ENCODE assay signal across 8 cellular contexts in genomic region chr15:90524018-90524803, GRCh38. TPM values are rescaled to one million over a fixed set of nuclear protein-coding genes. Genes with fewer than 3 reads are reported as not detected.
DNase-seq lines count a peak whose midpoint lies in the region; ATAC-seq lines count a peak whose summit lies in the region.
"Not testable (repeated sequence)": the region's sequence is repeated elsewhere in the genome, so short reads cannot be mapped to it uniquely, and the experiment has no call there.

No MANE protein-coding gene starts in this region.

- not testable (repeated sequence) for H3K4me1 Mint-ChIP-seq in activated T-cell treated with anti-CD3 and anti-CD28 coated beads, Interleukin-2, amount 50 U/mL, for 72 hours (ENCODE audit: low read depth)

- ATAC-seq in GM18873 (IDR thresholded peaks at IDR 0.05; ENCODE audit: low FRiP score, unreplicated experiment) (peak; percentile 52), GM21381 (IDR thresholded peaks at IDR 0.05; ENCODE audit: unreplicated experiment) (peak; percentile 60), HG02571 (IDR thresholded peaks at IDR 0.05; ENCODE audit: unreplicated experiment) (peak; percentile 53), HG03103 (IDR thresholded peaks at IDR 0.05; ENCODE audit: low read depth, unreplicated experiment) (peak; percentile 60)
- ATAC-seq in activated T-cell treated with anti-CD3 and anti-CD28 coated beads, Interleukin-2, amount 50 U/mL, for 72 hours (replicated peaks in 1 of 2): not testable (repeated sequence)

- H3K4me3 Mint-ChIP-seq in activated T-cell treated with anti-CD3 and anti-CD28 coated beads, Interleukin-2, amount 50 U/mL, for 72 hours: not testable (repeated sequence)

- H3K27ac Mint-ChIP-seq in activated T-cell treated with anti-CD3 and anti-CD28 coated beads, Interleukin-2, amount 50 U/mL, for 72 hours: peak overlapping the region; percentile 60

- H3K27me3 Mint-ChIP-seq in activated T-cell treated with anti-CD3 and anti-CD28 coated beads, Interleukin-2, amount 50 U/mL, for 72 hours (ENCODE audit: low read depth): not testable (repeated sequence)

- DNase-seq in EL: peak; percentile 38
- peak; percentile 64 for DNase-seq in M059J (ENCODE audit: low read depth)
- not testable (repeated sequence) for DNase-seq in activated T-cell treated with anti-CD3 and anti-CD28 coated beads, Interleukin-2, amount 50 U/mL, for 72 hours
- DNase-seq in glomerular visceral epithelial cell (ENCODE audit: extremely low spot score): peak; percentile 12

- H3K9me3 Mint-ChIP-seq in activated T-cell treated with anti-CD3 and anti-CD28 coated beads, Interleukin-2, amount 50 U/mL, for 72 hours: not testable (repeated sequence)

- not testable (repeated sequence) for H3K36me3 Mint-ChIP-seq in activated T-cell treated with anti-CD3 and anti-CD28 coated beads, Interleukin-2, amount 50 U/mL, for 72 hours (ENCODE audit: insufficient read depth in 2 of 2)

RNA-seq across cellular contexts. Expression of gene CRTC3, which starts 5.5 kb away (rescaled TPM):
- 8.0 and 12.0 TPM in 2 replicates for total RNA-seq in M059J (2014; rRNA removed; shearing (Covaris generic))
- 10 to 100 TPM; 73.2 to 77.3 TPM for total RNA-seq in activated T-cell treated with anti-CD3 and anti-CD28 coated beads, Interleukin-2, amount 50 U/mL, for 72 hours
